In genomic region chr12:123120452-123121166, GRCh38 we compare ENCODE assay signal across 8 cellular contexts. TPM values are rescaled to one million over a fixed set of nuclear protein-coding genes. Genes with fewer than 3 reads are reported as not detected.
A peak's percentile ranks its signal among the peaks of the same experiment; 100 is the strongest.
DNase-seq lines count a peak whose midpoint lies in the region; ATAC-seq lines count a peak whose summit lies in the region.

No MANE protein-coding gene starts in this region.

- no peak overlapping the region for H3K27ac ChIP-seq in mesenchymal stem cell (ENCODE audit: low read length, poor library complexity, severe bottlenecking)

- no peaks in the 10 kb centered on the region for H3K9me3 Mint-ChIP-seq in T-helper 2 cell treated with Interferon-gamma antibody and Interleukin-4, amounts not matched to agents 5 μg/mL and 100 μg/mL, for 36 hours

- peak; percentile 35 for DNase-seq in T-helper 2 cell treated with Interferon-gamma antibody and Interleukin-4, amounts not matched to agents 5 μg/mL and 100 μg/mL, for 36 hours (ENCODE audit: low spot score)
- DNase-seq in mesenchymal stem cell = no peak
- DNase-seq in NCI-H82 treated with DMSO at 0.1 percent for 48 hours (lab: John Stamatoyannopoulos, UW; ENCODE audit: unreplicated experiment) = no peak
- no peak for DNase-seq in hippocampal formation (lab: John Stamatoyannopoulos, UW)

- H3K4me3 Mint-ChIP-seq in T-helper 2 cell treated with Interferon-gamma antibody and Interleukin-4, amounts not matched to agents 5 μg/mL and 100 μg/mL, for 36 hours = peak overlapping the region; percentile 34

- H4K91ac ChIP-seq in mesenchymal stem cell (ENCODE audit: low read length) = peak overlapping the region; percentile 9

- no peaks in the 10 kb centered on the region for H3K36me3 ChIP-seq in mesenchymal stem cell (ENCODE audit: control insufficient read depth in 1 of 2, insufficient read depth in 2 of 2, low read depth in 1 of 2, low read length in 2 of 2)

- no peaks in the 10 kb centered on the region for H3K27me3 Mint-ChIP-seq in T-helper 2 cell treated with Interferon-gamma antibody and Interleukin-4, amounts not matched to agents 5 μg/mL and 100 μg/mL, for 36 hours (ENCODE audit: low read depth)

- no peaks in the 10 kb centered on the region for H3K27me3 ChIP-seq in mesenchymal stem cell (ENCODE audit: control insufficient read depth in 1 of 2, insufficient read depth in 1 of 2, low read length in 2 of 2)

- H2BK5ac ChIP-seq in mesenchymal stem cell (ENCODE audit: low read depth, low read length, poor library complexity, severe bottlenecking) = no peak overlapping the region

- peak; percentile 19 for ATAC-seq in GM18858 (IDR thresholded peaks at IDR 0.05; ENCODE audit: unreplicated experiment)
- ATAC-seq in HG03039 (IDR thresholded peaks at IDR 0.05; ENCODE audit: unreplicated experiment) = peak; percentile 23
- ATAC-seq in HG03469 (IDR thresholded peaks at IDR 0.05; ENCODE audit: unreplicated experiment) = no peak
- no peak for ATAC-seq in GM21390 (IDR thresholded peaks at IDR 0.05; ENCODE audit: unreplicated experiment)

- no peak overlapping the region for H3K9ac ChIP-seq in mesenchymal stem cell (ENCODE audit: low read length)

- H3K4me2 ChIP-seq in mesenchymal stem cell (ENCODE audit: low read length, poor library complexity, severe bottlenecking) = no peak overlapping the region

- H3K4ac ChIP-seq in mesenchymal stem cell (ENCODE audit: low read depth in 1 of 2, low read length in 2 of 2) = peak overlapping the region; percentile 48 to 64

- H3K14ac ChIP-seq in mesenchymal stem cell (ENCODE audit: low read length in 2 of 2) = peak overlapping the region in 1 of 2 experiments; percentile 87

- H3K4me3 ChIP-seq in mesenchymal stem cell (ENCODE audit: insufficient read depth in 1 of 2, low read depth in 1 of 2, low read length in 2 of 2) = peak overlapping the region in 1 of 2 experiments; percentile 2

- peaks cover 3% of the 10 kb centered on the region for H3K36me3 Mint-ChIP-seq in T-helper 2 cell treated with Interferon-gamma antibody and Interleukin-4, amounts not matched to agents 5 μg/mL and 100 μg/mL, for 36 hours (ENCODE audit: low read depth)

- H4K8ac ChIP-seq in mesenchymal stem cell (ENCODE audit: low read length) = peak overlapping the region; percentile 14

- H3K27ac Mint-ChIP-seq in T-helper 2 cell treated with Interferon-gamma antibody and Interleukin-4, amounts not matched to agents 5 μg/mL and 100 μg/mL, for 36 hours = peak overlapping the region; percentile 92

- H2AFZ ChIP-seq in mesenchymal stem cell (ENCODE audit: low read depth, low read length) = peak overlapping the region; percentile 62

- H3K18ac ChIP-seq in mesenchymal stem cell (ENCODE audit: low read depth in 1 of 2, low read length in 2 of 2) = peak overlapping the region; percentile 23 to 83

- H3K9me3 ChIP-seq in mesenchymal stem cell (ENCODE audit: control insufficient read depth, low read length) = no peaks in the 10 kb centered on the region

- no peak overlapping the region for H2BK120ac ChIP-seq in mesenchymal stem cell (ENCODE audit: low read depth, low read length)

- peaks cover 6% of the 10 kb centered on the region for H3K4me1 ChIP-seq in mesenchymal stem cell (ENCODE audit: control insufficient read depth, insufficient read depth, low read depth, low read length)

- H3K4me1 Mint-ChIP-seq in T-helper 2 cell treated with Interferon-gamma antibody and Interleukin-4, amounts not matched to agents 5 μg/mL and 100 μg/mL, for 36 hours (ENCODE audit: low read depth) = peaks cover 42% of the 10 kb centered on the region

- H2BK12ac ChIP-seq in mesenchymal stem cell (ENCODE audit: low read length in 2 of 2) = peak overlapping the region in 1 of 2 experiments; percentile 80

- WGBS in mesenchymal stem cell = 89% methylated on average over 3 of the region's 3 CpGs

- H2BK15ac ChIP-seq in mesenchymal stem cell (ENCODE audit: low read depth, poor library complexity, severe bottlenecking) = peak overlapping the region; percentile 84

- H2AK5ac ChIP-seq in mesenchymal stem cell (ENCODE audit: low read length, severe bottlenecking) = peak overlapping the region; percentile 78

- peak overlapping the region in 1 of 2 experiments; percentile 70 for H3K23ac ChIP-seq in mesenchymal stem cell (ENCODE audit: low read length in 2 of 2)

- H3K79me1 ChIP-seq in mesenchymal stem cell (replicated peaks; ENCODE audit: low read length, poor library complexity, severe bottlenecking) = peaks cover 32% of the 10 kb centered on the region

RNA-seq across cellular contexts. Expression of gene PITPNM2, which starts 30.3 kb away (rescaled TPM):
- polyA plus RNA-seq in mesenchymal stem cell (2013, experiment 1 of 2) = 4.4 TPM
- 4.2 TPM for polyA plus RNA-seq in mesenchymal stem cell (2013, experiment 2 of 2)

Comparison
In these comparisons a context has a peak if more than half of its experiments do, and no peak if none do; other contexts are left out.
1. ATAC-seq: peak in GM18858 (single experiment) and HG03039 (single experiment); none in HG03469 (single experiment) and GM21390 (single experiment).